In the genomic region with DNA sequence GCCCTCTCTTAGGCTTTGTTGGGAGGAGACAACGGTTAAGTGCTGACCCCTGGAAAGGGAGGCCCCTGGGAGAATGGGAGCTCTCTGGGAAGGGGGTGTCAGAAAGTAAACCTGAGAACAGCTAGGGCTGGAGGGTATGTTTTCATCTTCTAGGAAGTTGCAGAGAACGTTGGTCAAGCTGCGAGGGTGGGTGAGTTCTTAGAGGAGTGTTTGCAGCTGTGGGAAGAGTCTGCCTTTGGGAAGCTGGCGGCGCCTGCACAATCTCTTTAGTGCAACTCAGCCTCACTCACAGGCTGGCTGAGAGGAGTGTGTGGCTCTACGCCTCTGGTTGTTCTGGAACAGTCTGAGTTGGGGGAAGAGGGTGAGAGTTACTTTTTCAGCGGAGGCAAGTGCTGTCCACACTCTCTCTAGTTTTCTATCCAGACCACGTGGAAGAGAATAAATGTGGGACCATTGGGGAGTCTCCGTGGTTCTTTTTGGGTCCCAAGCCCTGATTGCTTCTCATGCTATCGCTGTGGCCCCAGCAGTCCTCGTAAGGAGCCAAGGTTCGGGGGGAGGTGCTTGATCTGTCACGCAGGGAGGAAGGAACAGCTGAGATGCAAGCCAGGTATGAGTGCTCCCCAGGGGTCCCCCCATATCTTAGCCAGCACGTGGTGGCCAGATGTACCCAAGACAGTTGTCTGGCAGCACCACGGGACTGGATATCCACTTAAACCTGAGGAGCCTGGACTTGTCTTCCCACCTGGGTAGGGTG, we compare ENCODE assay signal across 13 cellular contexts.
DNase-seq lines count a peak whose midpoint lies in the region; ATAC-seq and TF ChIP-seq lines count a peak whose summit lies in the region.
"Had no signal": no experiment of that assay in that cellular context is flagged by ENCODE, and none has a peak within 500 bp of the region (broad histone marks: within the 10 kb centered on the region; RNA-seq: fewer than 3 reads in every experiment).

No MANE protein-coding gene starts in this region.

- peak overlapping the region; percentile 60 for H3K27ac Mint-ChIP-seq in nephron progenitor cell

- DNase-seq in nephron progenitor cell (no peak), esophagus squamous epithelium (lab: John Stamatoyannopoulos, UW) (no peak), NCI-H748 (lab: John Stamatoyannopoulos, UW; ENCODE audit: unreplicated experiment) (no peak), lower lobe of right lung (no peak), 8988T (no peak)
- DNase-seq: amygdala; Calu3; KG1; stimulated activated naive CD4-positive, alpha-beta T cell treated with Interleukin-2 at 50 U/mL for 16 hours; T-helper 1 cell had no signal

- peaks cover 43% of the 10 kb centered on the region for H3K9me3 Mint-ChIP-seq in nephron progenitor cell

- H3K9me3 ChIP-seq in esophagus squamous epithelium (peaks cover 0 to 18% (median 0%) of the 10 kb centered on the region in 3 donors), lower lobe of right lung (peaks cover 3% of the 10 kb centered on the region)

- no peak overlapping the region for H3K4me3 Mint-ChIP-seq in nephron progenitor cell

- intact Hi-C loops in esophagus squamous epithelium (cut with DNase I) (no loop called here), lower lobe of right lung (cut with DNase I) (no loop called here)

- no peak overlapping the region for H3K27ac ChIP-seq in esophagus squamous epithelium
- no peak overlapping the region for H3K27ac ChIP-seq in lower lobe of right lung

- H3K4me3 ChIP-seq in esophagus squamous epithelium (no peak overlapping the region), lower lobe of right lung (no peak overlapping the region)

- no peaks in the 10 kb centered on the region for H3K4me1 ChIP-seq in esophagus squamous epithelium
- no peaks in the 10 kb centered on the region for H3K4me1 ChIP-seq in lower lobe of right lung

- TF ChIP-seq POLR2A in esophagus squamous epithelium (IDR thresholded peaks at IDR 0.05), result no peak

- WGBS in esophagus squamous epithelium, 2 donors, result 65 to 67% methylated on average over 14 of the region's 15 CpGs

- H3K27me3 ChIP-seq in esophagus squamous epithelium, result no peaks in the 10 kb centered on the region
- H3K27me3 ChIP-seq in lower lobe of right lung (ENCODE audit: low read depth), result no peaks in the 10 kb centered on the region

- peaks cover 26% of the 10 kb centered on the region for H3K36me3 Mint-ChIP-seq in nephron progenitor cell (ENCODE audit: low read depth)

- H3K36me3 ChIP-seq in esophagus squamous epithelium (no peaks in the 10 kb centered on the region), lower lobe of right lung (no peaks in the 10 kb centered on the region)

- peak; percentile 18 for ATAC-seq in GM18873 (IDR thresholded peaks at IDR 0.05; ENCODE audit: low FRiP score, unreplicated experiment)
- peak; percentile 18 for ATAC-seq in GM21576 (IDR thresholded peaks at IDR 0.05; ENCODE audit: unreplicated experiment)
- peak; percentile 24 for ATAC-seq in HG03108 (IDR thresholded peaks at IDR 0.05; ENCODE audit: unreplicated experiment)
- no peak for ATAC-seq in lower lobe of right lung

- peaks cover 9% of the 10 kb centered on the region for H3K4me1 Mint-ChIP-seq in nephron progenitor cell

- no peak for TF ChIP-seq CTCF in nephron progenitor cell (IDR thresholded peaks at IDR 0.05)
- TF ChIP-seq CTCF in esophagus squamous epithelium (IDR thresholded peaks at IDR 0.05), result no peak
- TF ChIP-seq CTCF in lower lobe of right lung (IDR thresholded peaks at IDR 0.05), result no peak

- peaks cover 3% of the 10 kb centered on the region for H3K27me3 Mint-ChIP-seq in nephron progenitor cell (ENCODE audit: low read depth, poor library complexity)

Comparison
In these comparisons a context has a peak if more than half of its experiments do, and no peak if none do; other contexts are left out.
1. ATAC-seq: peak in GM18873 (single experiment), GM21576 (single experiment) and HG03108 (single experiment); none in lower lobe of right lung (0 of 2).